Comparison of ENCODE assay signal across 28 cellular contexts in the genomic region with DNA sequence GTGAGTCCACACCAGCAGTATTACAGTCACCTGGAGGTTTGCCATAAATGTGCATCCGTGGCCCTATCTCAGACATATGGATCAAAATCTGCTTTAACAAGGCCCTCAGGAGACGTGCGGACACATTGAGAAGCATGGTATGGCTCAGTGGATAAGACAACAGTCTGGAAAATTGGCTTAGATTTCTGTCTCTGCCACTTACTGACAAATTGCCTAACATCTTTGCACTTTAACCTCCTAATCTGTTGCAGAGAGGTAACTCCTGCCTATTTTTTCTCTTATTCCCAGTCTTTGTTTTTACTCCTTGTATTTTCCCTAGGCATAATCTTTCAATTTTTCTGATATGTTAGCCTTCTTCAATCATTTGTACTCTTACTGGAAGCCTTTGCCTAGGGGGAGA.
"Had no signal": no experiment of that assay in that cellular context is flagged by ENCODE, and none has a peak within 500 bp of the region (broad histone marks: within the 10 kb centered on the region; RNA-seq: fewer than 3 reads in every experiment).

No MANE protein-coding gene starts in this region.

- H3K36me3 Mint-ChIP-seq: mesothelial cell of epicardium, naive B cell had no signal

- DNase-seq: colonic mucosa; cortex of kidney; effector CD8-positive, alpha-beta T cell; effector memory CD8-positive, alpha-beta T cell; endodermal cell; erythroblast; esophagus squamous epithelium; foreskin fibroblast; foreskin melanocyte; gastrocnemius medialis; glutamatergic neuron; head of caudate nucleus; heart right ventricle; hippocampal formation; left cardiac atrium; left lung; left ventricle myocardium superior; lower lobe of right lung; mesenchymal stem cell; mucosa of descending colon; naive B cell had no signal

- H3K27me3 Mint-ChIP-seq: dendritic cell treated with granulocyte-macrophage colony-stimulating factor and Interleukin-4, amounts not matched to agents 40 ng/mL and 50 ng/mL, for 4 days; effector memory CD8-positive, alpha-beta T cell; naive B cell had no signal

- H3K4me3 Mint-ChIP-seq: dendritic cell treated with granulocyte-macrophage colony-stimulating factor and Interleukin-4, amounts not matched to agents 40 ng/mL and 50 ng/mL, for 4 days; effector memory CD8-positive, alpha-beta T cell; endodermal cell; mesothelial cell of epicardium; naive B cell had no signal

- H3K27ac Mint-ChIP-seq: dendritic cell treated with granulocyte-macrophage colony-stimulating factor and Interleukin-4, amounts not matched to agents 40 ng/mL and 50 ng/mL, for 4 days; effector memory CD8-positive, alpha-beta T cell; endodermal cell; mesothelial cell of epicardium; naive B cell had no signal

- H3K27me3 ChIP-seq: colonic mucosa, esophagus squamous epithelium, gastrocnemius medialis, heart right ventricle, left lung had no signal

- H3K9me3 Mint-ChIP-seq: mesothelial cell of epicardium had no signal

- H3K27ac ChIP-seq: colonic mucosa, epithelial cell of prostate, esophagus squamous epithelium, gastrocnemius medialis, heart right ventricle, left lung, lower lobe of right lung had no signal

- H3K9me3 ChIP-seq: colonic mucosa, esophagus squamous epithelium, gastrocnemius medialis, lower lobe of right lung had no signal

- H3K4me1 Mint-ChIP-seq: endodermal cell, mesothelial cell of epicardium, naive B cell had no signal

- H3K36me3 ChIP-seq: colonic mucosa, esophagus squamous epithelium, gastrocnemius medialis, heart right ventricle, left lung, lower lobe of right lung had no signal

- ATAC-seq: effector memory CD8-positive, alpha-beta T cell; esophagus mucosa; gastrocnemius medialis; heart right ventricle; left cardiac atrium; left lung; left ventricle myocardium superior; lower lobe of right lung; mucosa of descending colon had no signal

- H3K4me1 ChIP-seq: colonic mucosa, esophagus squamous epithelium, gastrocnemius medialis, heart right ventricle, left lung, lower lobe of right lung had no signal

- FAIRE-seq: endometrium, islet of Langerhans, keratinocyte had no signal

- H3K4me3 ChIP-seq: colonic mucosa, esophagus squamous epithelium, gastrocnemius medialis, heart right ventricle, left lung, lower lobe of right lung, mucosa of descending colon had no signal
